ENCODE assay signal across 8 cellular contexts in genomic region chr13:26759907-26760834, GRCh38. TPM values are rescaled to one million over a fixed set of nuclear protein-coding genes. Genes with fewer than 3 reads are reported as not detected.
DNase-seq lines count a peak whose midpoint lies in the region; ATAC-seq, FAIRE-seq and TF ChIP-seq lines count a peak whose summit lies in the region.

A gene with protein sequence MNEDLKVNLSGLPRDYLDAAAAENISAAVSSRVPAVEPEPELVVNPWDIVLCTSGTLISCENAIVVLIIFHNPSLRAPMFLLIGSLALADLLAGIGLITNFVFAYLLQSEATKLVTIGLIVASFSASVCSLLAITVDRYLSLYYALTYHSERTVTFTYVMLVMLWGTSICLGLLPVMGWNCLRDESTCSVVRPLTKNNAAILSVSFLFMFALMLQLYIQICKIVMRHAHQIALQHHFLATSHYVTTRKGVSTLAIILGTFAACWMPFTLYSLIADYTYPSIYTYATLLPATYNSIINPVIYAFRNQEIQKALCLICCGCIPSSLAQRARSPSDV (minus strand): TSS chr13:26760786. CDS start chr13:26759827, 959 bp downstream.

- TF ChIP-seq CTCF in heart right ventricle (IDR thresholded peaks at IDR 0.05) (no peak), mammary epithelial cell (conservative IDR thresholded peaks at IDR 0.05 in 1 of 2, IDR thresholded peaks at IDR 0.05 in 1 of 2; ENCODE audit: extremely low read depth in 1 of 2, insufficient read depth in 1 of 2, low read depth in 1 of 2, low read length in 2 of 2) (no peak), GM20000 (IDR thresholded peaks at IDR 0.05; ENCODE audit: extremely low read depth, missing control alignments) (no peak)

- H3K4me3 ChIP-seq in heart right ventricle = peak within 1 kb of the TSS; percentile 26 to 55 (median 43)
- H3K4me3 ChIP-seq in mammary epithelial cell (replicated peaks in 1 of 3; ENCODE audit: insufficient read depth in 1 of 3, low read depth in 2 of 3, low read length in 3 of 3) = peak within 1 kb of the TSS in 2 of 3 experiments; percentile 2 to 29
- H3K4me3 ChIP-seq in mesodermal cell (ENCODE audit: extremely low read depth, insufficient read depth, low read length, poor library complexity, severe bottlenecking) = peak within 1 kb of the TSS; percentile 20
- H3K4me3 ChIP-seq in aorta (ENCODE audit: low read length in 2 of 2) = peak within 1 kb of the TSS; percentile 21 to 32

- dilution Hi-C loops in mammary epithelial cell (cut with HindIII; ENCODE audit: low sequenced_read_pairs) = no loop called here

- WGBS in heart right ventricle, 2 donors = 1 to 2% methylated on average over 48 to 86 of the region's 87 CpGs
- WGBS in mammary epithelial cell (ENCODE audit: low coverage, missing lambda C conversion rate) = 7% methylated on average over 25 of the region's 87 CpGs
- 1 to 2% methylated on average over 48 to 61 of the region's 87 CpGs for WGBS in mesodermal cell (ENCODE audit: insufficient coverage in 2 of 2), 2 experiments
- 1% methylated on average over 56 to 87 of the region's 87 CpGs for WGBS in aorta, 2 donors

- peaks cover 7 to 95% (median 72%) of the 10 kb centered on the region in 7 donors for H3K27me3 ChIP-seq in heart right ventricle
- peaks cover 41% of the 10 kb centered on the region for H3K27me3 ChIP-seq in mammary epithelial cell (ENCODE audit: insufficient read depth, low read length)
- H3K27me3 ChIP-seq in aorta (ENCODE audit: control insufficient read depth in 1 of 2, insufficient read depth in 2 of 2, low read length in 1 of 2) = no peaks in the 10 kb centered on the region

- H4K20me1 ChIP-seq in mammary epithelial cell (ENCODE audit: insufficient read depth, low read length) = no peaks in the 10 kb centered on the region

- H3K9me3 ChIP-seq in heart right ventricle = no peaks in the 10 kb centered on the region
- no peaks in the 10 kb centered on the region for H3K9me3 ChIP-seq in mammary epithelial cell (replicated peaks; ENCODE audit: insufficient read depth, low read length)
- H3K9me3 ChIP-seq in mesodermal cell (ENCODE audit: control insufficient read depth, low read length) = no peaks in the 10 kb centered on the region
- no peaks in the 10 kb centered on the region for H3K9me3 ChIP-seq in aorta (ENCODE audit: control insufficient read depth, low read length)

- H3K9ac ChIP-seq in mammary epithelial cell (ENCODE audit: insufficient read depth, low read length) = no peak within 1 kb of the TSS

- CTCF ChIA-PET in mammary epithelial cell (lab: Charles Lee; ENCODE audit: low non-redundant PET) = no interaction called here

- intact Hi-C loops in heart right ventricle (cut with DNase I) (no loop called here), left cardiac atrium (cut with DNase I) (no loop called here), mammary epithelial cell (cut with micrococcal nuclease) (no loop called here), aorta (cut with DNase I) (no loop called here)

- H3K36me3 ChIP-seq in heart right ventricle (no peaks in the 10 kb centered on the region), mammary epithelial cell (ENCODE audit: insufficient read depth, low read length) (no peaks in the 10 kb centered on the region), mesodermal cell (ENCODE audit: control insufficient read depth, insufficient read depth, low read length) (no peaks in the 10 kb centered on the region), aorta (ENCODE audit: control insufficient read depth in 1 of 2, insufficient read depth in 2 of 2, low read length in 1 of 2) (no peaks in the 10 kb centered on the region)

- no peaks in the 10 kb centered on the region for H3K79me2 ChIP-seq in mammary epithelial cell (ENCODE audit: insufficient read depth, low read length)

- no peak for DNase-seq in heart right ventricle
- no peak for DNase-seq in left cardiac atrium
- DNase-seq in mammary epithelial cell = no peak
- peak in 1 of 2 donors; percentile 70 for DNase-seq in aorta
- no peak for DNase-seq in GM20000 (ENCODE audit: low spot score)
- DNase-seq in GM12892 (ENCODE audit: insufficient read length) = no peak
- DNase-seq in T-helper 2 cell = no peak

- H3K4me2 ChIP-seq in mammary epithelial cell (ENCODE audit: insufficient read depth, low read depth, low read length) = peak within 1 kb of the TSS; percentile 57

- peak within 1 kb of the TSS; percentile 27 for H2AFZ ChIP-seq in mammary epithelial cell (ENCODE audit: low read depth, low read length)

- no peak for TF ChIP-seq POLR2A in GM12892 (IDR thresholded peaks at IDR 0.05; ENCODE audit: low read depth, low read length)

- no peak for FAIRE-seq in GM12892 (lab: Jason Lieb, UNC)

- H3K4me1 ChIP-seq in heart right ventricle (peaks cover 0 to 13% (median 8%) of the 10 kb centered on the region in 9 donors), mammary epithelial cell (ENCODE audit: insufficient read depth, low read length) (peaks cover 6% of the 10 kb centered on the region), mesodermal cell (ENCODE audit: control insufficient read depth, insufficient read depth, low read length, poor library complexity, severe bottlenecking) (no peaks in the 10 kb centered on the region), aorta (ENCODE audit: control insufficient read depth in 1 of 2, insufficient read depth in 2 of 2, low read length in 2 of 2) (no peaks in the 10 kb centered on the region)

- ATAC-seq in heart right ventricle (peak in 1 of 8 donors; percentile 27), left cardiac atrium (no peak), aorta (ENCODE audit: low FRiP score) (no peak)

- no TSS peak for BruUV-seq in mammary epithelial cell (replicated peaks; lab: Mats Ljungman, UMichigan)

- in situ Hi-C loops in mammary epithelial cell (cut with MboI; ENCODE audit: low sequenced_read_pairs in 2 of 2) = no loop called here

- H3K27ac ChIP-seq in heart right ventricle = no peak within 1 kb of the TSS
- no peak within 1 kb of the TSS for H3K27ac ChIP-seq in mammary epithelial cell (ENCODE audit: insufficient read depth, low read depth, low read length)
- H3K27ac ChIP-seq in mesodermal cell (ENCODE audit: low read depth, low read length, severe bottlenecking) = no peak within 1 kb of the TSS
- H3K27ac ChIP-seq in aorta (ENCODE audit: low read depth in 1 of 2, low read length in 2 of 2) = no peak within 1 kb of the TSS

RNA-seq across cellular contexts. Expression of the gene that starts here (rescaled TPM):
- under 1 TPM in 6 of 10 donors, not detected in 4; 0.04 to 0.21 (median 0.09) TPM for total RNA-seq in heart right ventricle
- polyA plus RNA-seq in heart right ventricle = under 1 TPM; 0.04 to 0.22 TPM
- under 1 TPM; 0.08 to 0.18 TPM for total RNA-seq in left cardiac atrium
- total RNA-seq in mammary epithelial cell = not detected
- polyA plus RNA-seq in mammary epithelial cell = not detected
- not detected for polyA minus RNA-seq in mammary epithelial cell
- polyA plus RNA-seq in mesodermal cell (2013, experiment 1 of 2) = not detected
- not detected for polyA plus RNA-seq in mesodermal cell (2013, experiment 2 of 2)
- total RNA-seq in aorta = under 1 TPM in 1 of 2 donors, not detected in 1; 0.15 TPM
- polyA plus RNA-seq in aorta = not detected
- polyA plus RNA-seq in GM12892 (2012; ENCODE audit: missing spikeins) = not detected
